Comparison of ENCODE assay signal across 29 cellular contexts in the genomic region with DNA sequence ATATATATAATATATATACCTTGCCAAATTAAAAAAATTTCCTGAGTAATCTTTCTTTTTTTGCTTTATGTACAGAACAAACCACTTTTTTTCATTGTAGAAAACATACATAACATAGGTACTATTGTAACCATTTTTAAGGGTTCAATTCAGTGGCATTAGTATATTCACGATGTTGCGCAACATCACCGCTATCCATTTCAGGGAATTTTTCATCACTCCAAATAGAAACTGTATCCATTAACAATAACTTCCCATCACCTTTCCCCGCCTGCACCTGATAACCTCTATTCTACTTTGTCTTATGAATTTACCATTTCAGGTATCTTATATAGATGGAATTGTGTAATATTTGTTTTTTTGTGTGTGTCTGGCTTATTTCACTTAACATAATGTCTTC.
"Had no signal": no experiment of that assay in that cellular context is flagged by ENCODE, and none has a peak within 500 bp of the region (broad histone marks: within the 10 kb centered on the region; RNA-seq: fewer than 3 reads in every experiment).

No MANE protein-coding gene starts in this region.

- FAIRE-seq: urothelium cell line had no signal

- H3K4me2 ChIP-seq: neural progenitor cell, smooth muscle cell had no signal

- H3K9me3 ChIP-seq: ovary, psoas muscle, spleen, suprapubic skin, testis, tibial nerve, upper lobe of left lung, vagina had no signal

- H3K36me3 ChIP-seq: neural progenitor cell, ovary, spleen, suprapubic skin, tibial nerve, upper lobe of left lung, vagina had no signal

- H3K4me1 ChIP-seq: psoas muscle, testis had no signal

- H3K79me2 ChIP-seq: parathyroid adenoma had no signal

- H3K4me3 ChIP-seq: neural progenitor cell, ovary, psoas muscle, skin epidermis, smooth muscle cell, spleen, suprapubic skin, testis, tibial nerve, upper lobe of left lung, vagina had no signal

- H3K9ac ChIP-seq: neural progenitor cell, parathyroid adenoma had no signal

- DNase-seq: natural killer cell; occipital lobe; ovary; posterior cingulate gyrus; psoas muscle; right cardiac atrium; spleen; stimulated activated CD4-positive, alpha-beta T cell treated with anti-CD3 and anti-CD28 coated beads, Interleukin-12 subunit alpha, Interleukin-12 subunit beta, amount 100 ng/mL, for 4 hours; stimulated activated CD4-positive, alpha-beta T cell treated with anti-CD3 and anti-CD28 coated beads, Interleukin-1b, Interleukin-23, amount 100 ng/mL, for 48 hours; stimulated activated CD4-positive, alpha-beta T cell treated with anti-CD3 and anti-CD28 coated beads, Interleukin-4, amount 100 ng/mL, for 1 hour; stimulated activated CD4-positive, alpha-beta T cell treated with anti-CD3 and anti-CD28 coated beads, Interleukin-4, amount 100 ng/mL, for 4 hours; stimulated activated CD8-positive, alpha-beta memory T cell treated with anti-CD3 and anti-CD28 coated beads, Interleukin-4, amount 100 ng/mL, for 48 hours; stimulated activated naive CD4-positive, alpha-beta T cell; stimulated activated naive CD8-positive, alpha-beta T cell treated with anti-CD3 and anti-CD28 coated beads, Interleukin-15, amount 100 ng/mL, for 72 hours; stimulated activated naive CD8-positive, alpha-beta T cell treated with anti-CD3 and anti-CD28 coated beads, Interleukin-15, Interleukin-2, amounts not matched to agents 100 U/mL and 50 U/mL, for 24 hours; substantia nigra; testis; trophoblast cell; upper lobe of left lung had no signal

- H3K27ac ChIP-seq: neural progenitor cell, ovary, parathyroid adenoma, psoas muscle, skin epidermis, spleen, suprapubic skin, testis, tibial nerve, upper lobe of left lung, vagina had no signal

- ATAC-seq: natural killer cell; psoas muscle; right cardiac atrium; sciatic nerve; stimulated activated memory B cell treated with anti-CD40 and anti-IgM and Interleukin-4, amounts not matched to agents 10 μg/mL and 1 μg/mL and 100 μg/mL, for 72 hours; stimulated activated naive CD8-positive, alpha-beta T cell treated with anti-CD3 and anti-CD28 coated beads, Interleukin-15, amount 100 ng/mL, for 72 hours; stimulated activated naive CD8-positive, alpha-beta T cell treated with anti-CD3 and anti-CD28 coated beads, Interleukin-15, Interleukin-2, amounts not matched to agents 100 U/mL and 50 U/mL, for 24 hours had no signal

- H3K27me3 ChIP-seq: neural progenitor cell, ovary, spleen, suprapubic skin, testis, tibial nerve, upper lobe of left lung, vagina had no signal

- H2AFZ ChIP-seq: neural progenitor cell, parathyroid adenoma had no signal
